In genomic region chr12:26906704-26907103, GRCh38 we compare ENCODE assay signal across 18 cellular contexts. TPM values are rescaled to one million over a fixed set of nuclear protein-coding genes. Genes with fewer than 3 reads are reported as not detected.
A peak's percentile ranks its signal among the peaks of the same experiment; 100 is the strongest.
DNase-seq lines count a peak whose midpoint lies in the region; ATAC-seq and TF ChIP-seq lines count a peak whose summit lies in the region.
"Had no signal": no experiment of that assay in that cellular context is flagged by ENCODE, and none has a peak within 500 bp of the region (broad histone marks: within the 10 kb centered on the region; RNA-seq: fewer than 3 reads in every experiment).

No MANE protein-coding gene starts in this region.

- TF ChIP-seq CTCF in mucosa of descending colon (IDR thresholded peaks at IDR 0.05) (no peak), GM20000 (IDR thresholded peaks at IDR 0.05; ENCODE audit: extremely low read depth, missing control alignments) (no peak)

- ATAC-seq in mucosa of descending colon: peak; percentile 53
- ATAC-seq: left cardiac atrium had no signal

- peaks cover 5% of the 10 kb centered on the region for H3K36me3 ChIP-seq in mucosa of descending colon (ENCODE audit: low read depth)

- intact Hi-C loops in mucosa of descending colon (cut with DNase I, micrococcal nuclease): no loop called here

- H3K9me3 ChIP-seq in mucosa of descending colon: no peaks in the 10 kb centered on the region

- no peaks in the 10 kb centered on the region for H3K4me1 ChIP-seq in mucosa of descending colon (ENCODE audit: low read depth)
- H3K4me1 ChIP-seq: esophagus squamous epithelium, parathyroid adenoma had no signal

- H3K4me3 ChIP-seq in Jurkat, Clone E6-1 (ENCODE audit: low read length): no peak overlapping the region
- no peak overlapping the region for H3K4me3 ChIP-seq in mucosa of descending colon
- H3K4me3 ChIP-seq: esophagus squamous epithelium had no signal

- DNase-seq in NCI-H82 (lab: John Stamatoyannopoulos, UW): peak; percentile 19
- DNase-seq in NCI-H82 treated with DMSO at 0.1 percent for 48 hours (lab: John Stamatoyannopoulos, UW; ENCODE audit: unreplicated experiment): no peak
- peak; percentile 82 for DNase-seq in Jurkat, Clone E6-1 (ENCODE audit: low read depth, low spot score)
- peak; percentile 92 for DNase-seq in NCI-H526 treated with DMSO at 0.1 percent for 48 hours (lab: John Stamatoyannopoulos, UW)
- DNase-seq in mucosa of descending colon: no peak
- DNase-seq in activated CD8-positive, alpha-beta memory T cell treated with anti-CD3 and anti-CD28 coated beads, Interleukin-2, amount 50 U/mL, for 48 hours: no peak
- DNase-seq in GM20000 (ENCODE audit: low spot score): no peak
- DNase-seq in stimulated activated CD4-positive, alpha-beta T cell treated with anti-CD3 and anti-CD28 coated beads, Interleukin-15, amount 100 ng/mL, for 24 hours: no peak
- DNase-seq: 8988T; activated CD4-positive, CD25-positive, alpha-beta regulatory T cell treated with anti-CD3 and anti-CD28 coated beads, Interleukin-2, amount 50 U/mL, for 72 hours; esophagus squamous epithelium; HCEC 1CT; hippocampal formation; left cardiac atrium; NCI-H146; NCI-H748 treated with DMSO at 0.1 percent for 48 hours; stimulated activated naive CD4-positive, alpha-beta T cell had no signal

RNA-seq across cellular contexts. Expression of gene INTS13, which starts 31.1 kb away (rescaled TPM):
- 57.3 TPM for polyA plus RNA-seq in Jurkat, Clone E6-1 (2012; ENCODE audit: insufficient read depth, insufficient read length)
- total RNA-seq in mucosa of descending colon: 10 to 100 TPM; 15.0 to 17.6 (median 17.2) TPM

RNA-seq across cellular contexts. Expression of gene FGFR1OP2, which starts 31.6 kb away (rescaled TPM):
- 28.1 TPM for polyA plus RNA-seq in Jurkat, Clone E6-1 (2012; ENCODE audit: insufficient read depth, insufficient read length)
- 10 to 100 TPM; 25.1 to 50.9 (median 28.2) TPM for total RNA-seq in mucosa of descending colon

Comparison
In these comparisons a context has a peak if more than half of its experiments do, and no peak if none do; other contexts are left out.
1. DNase-seq: peak in NCI-H82 (single experiment), Jurkat, Clone E6-1 (single experiment) and NCI-H526 treated with DMSO at 0.1 percent for 48 hours (single experiment); none in NCI-H82 treated with DMSO at 0.1 percent for 48 hours (single experiment), mucosa of descending colon (0 of 3), activated CD8-positive, alpha-beta memory T cell treated with anti-CD3 and anti-CD28 coated beads, Interleukin-2, amount 50 U/mL, for 48 hours (single experiment), GM20000 (single experiment) and stimulated activated CD4-positive, alpha-beta T cell treated with anti-CD3 and anti-CD28 coated beads, Interleukin-15, amount 100 ng/mL, for 24 hours (single experiment).